9 cellular contexts compared by ENCODE assay signal in genomic region chr3:156150434-156151066, GRCh38. TPM values are rescaled to one million over a fixed set of nuclear protein-coding genes. Genes with fewer than 3 reads are reported as not detected.
DNase-seq lines count a peak whose midpoint lies in the region; ATAC-seq and TF ChIP-seq lines count a peak whose summit lies in the region.
"Had no signal": no experiment of that assay in that cellular context is flagged by ENCODE, and none has a peak within 500 bp of the region (broad histone marks: within the 10 kb centered on the region; RNA-seq: fewer than 3 reads in every experiment).

No MANE protein-coding gene starts in this region.

- peaks cover 6% of the 10 kb centered on the region for H3K4me1 Mint-ChIP-seq in glutamatergic neuron (ENCODE audit: low read depth, unreplicated experiment)
- peaks cover 17% of the 10 kb centered on the region for H3K4me1 Mint-ChIP-seq in progenitor cell of endocrine pancreas (ENCODE audit: low read depth)

- no peak overlapping the region for H3K4me3 ChIP-seq in AG09309 (ENCODE audit: control insufficient read depth, low read depth, low read length)
- H3K4me3 ChIP-seq in GM12865 (ENCODE audit: low read depth, low read length), result no peak overlapping the region

- peaks cover 2% of the 10 kb centered on the region for H3K27me3 Mint-ChIP-seq in glutamatergic neuron (ENCODE audit: unreplicated experiment)
- H3K27me3 Mint-ChIP-seq in progenitor cell of endocrine pancreas, result no peaks in the 10 kb centered on the region
- H3K27me3 Mint-ChIP-seq: IgD-negative memory B cell had no signal

- peaks cover 3% of the 10 kb centered on the region for H3K36me3 Mint-ChIP-seq in glutamatergic neuron (ENCODE audit: unreplicated experiment)
- H3K36me3 Mint-ChIP-seq in progenitor cell of endocrine pancreas (ENCODE audit: insufficient read depth), result peaks cover 2% of the 10 kb centered on the region

- no peak overlapping the region for H3K27ac Mint-ChIP-seq in glutamatergic neuron (ENCODE audit: unreplicated experiment)
- no peak overlapping the region for H3K27ac Mint-ChIP-seq in progenitor cell of endocrine pancreas
- H3K27ac Mint-ChIP-seq: IgD-negative memory B cell had no signal

- DNase-seq in AG09309 (ENCODE audit: low read depth), result no peak
- DNase-seq in GM12865 (ENCODE audit: low read depth), result peak; percentile 61
- DNase-seq in NCI-H748 treated with DMSO at 0.1 percent for 48 hours (lab: John Stamatoyannopoulos, UW), result peak; percentile 18
- peak; percentile 22 for DNase-seq in activated naive CD4-positive, alpha-beta T cell treated with anti-CD3 and anti-CD28 coated beads, Interleukin-2, amount 50 U/mL, for 16 hours
- DNase-seq in glutamatergic neuron, result peak; percentile 30
- no peak for DNase-seq in progenitor cell of endocrine pancreas (ENCODE audit: low spot score, unreplicated experiment)

- TF ChIP-seq CTCF in AG09309 (IDR thresholded peaks at IDR 0.05; ENCODE audit: control insufficient read depth, insufficient read depth, low read depth, low read length, missing control alignments) (peak; percentile 82), GM12865 (IDR thresholded peaks at IDR 0.05; ENCODE audit: insufficient read depth, low read depth, low read length, missing control alignments) (peak; percentile 80), glutamatergic neuron (IDR thresholded peaks at IDR 0.05; ENCODE audit: partially characterized antibody, unreplicated experiment) (peak; percentile 87), progenitor cell of endocrine pancreas (IDR thresholded peaks at IDR 0.05; ENCODE audit: unreplicated experiment) (peak; percentile 91)

- ATAC-seq in HG03342 (IDR thresholded peaks at IDR 0.05; ENCODE audit: unreplicated experiment), result peak; percentile 49
- no peak for ATAC-seq in HG02938 (IDR thresholded peaks at IDR 0.05; ENCODE audit: unreplicated experiment)

- H3K4me3 Mint-ChIP-seq in glutamatergic neuron (ENCODE audit: unreplicated experiment), result no peak overlapping the region
- H3K4me3 Mint-ChIP-seq in progenitor cell of endocrine pancreas (ENCODE audit: low read depth), result no peak overlapping the region

- H3K9me3 Mint-ChIP-seq in glutamatergic neuron (ENCODE audit: unreplicated experiment) (no peaks in the 10 kb centered on the region), progenitor cell of endocrine pancreas (ENCODE audit: low read depth) (peaks cover 4% of the 10 kb centered on the region)

RNA-seq across cellular contexts. Expression of gene KCNAB1, which starts 30.2 kb away (rescaled TPM):
- total RNA-seq in glutamatergic neuron (ENCODE audit: unreplicated experiment) (16.5 TPM), progenitor cell of endocrine pancreas (1.8 and 2.1 TPM in 2 replicates)

Comparison
In these comparisons a context has a peak if more than half of its experiments do, and no peak if none do; other contexts are left out.
1. DNase-seq: peak in GM12865 (single experiment), NCI-H748 treated with DMSO at 0.1 percent for 48 hours (single experiment), activated naive CD4-positive, alpha-beta T cell treated with anti-CD3 and anti-CD28 coated beads, Interleukin-2, amount 50 U/mL, for 16 hours (single experiment) and glutamatergic neuron (single experiment); none in AG09309 (single experiment) and progenitor cell of endocrine pancreas (single experiment).
2. Peak in every context shown above with its lines, with median percentiles within 50 percentile points of each other: CTCF ChIP-seq.